In genomic region chr7:143239822-143240221, GRCh38 we compare ENCODE assay signal across 13 cellular contexts. TPM values are rescaled to one million over a fixed set of nuclear protein-coding genes. Genes with fewer than 3 reads are reported as not detected.
DNase-seq lines count a peak whose midpoint lies in the region; ATAC-seq, FAIRE-seq and TF ChIP-seq lines count a peak whose summit lies in the region.
"Had no signal": no experiment of that assay in that cellular context is flagged by ENCODE, and none has a peak within 500 bp of the region (broad histone marks: within the 10 kb centered on the region; RNA-seq: fewer than 3 reads in every experiment).

No MANE protein-coding gene starts in this region.

- H3K27me3 ChIP-seq in astrocyte (ENCODE audit: insufficient read depth, low read length), result peaks cover 2% of the 10 kb centered on the region
- no peaks in the 10 kb centered on the region for H3K27me3 ChIP-seq in lung (ENCODE audit: control insufficient read depth, insufficient read depth)

- peaks cover 23% of the 10 kb centered on the region for H3K4me1 Mint-ChIP-seq in astrocyte (ENCODE audit: low read depth, unreplicated experiment)
- H3K4me1 Mint-ChIP-seq in T-cell, result peaks cover 25 to 31% (median 27%) of the 10 kb centered on the region in 3 donors
- H3K4me1 Mint-ChIP-seq: natural killer cell had no signal

- H3K36me3 ChIP-seq in astrocyte (ENCODE audit: insufficient read depth, low read length) (no peaks in the 10 kb centered on the region), lung (ENCODE audit: control insufficient read depth in 2 of 2, insufficient read depth in 2 of 2, low read length in 2 of 2) (no peaks in the 10 kb centered on the region)

- H3K4me1 ChIP-seq in astrocyte (ENCODE audit: insufficient read depth, low read length) (peaks cover 6% of the 10 kb centered on the region), lung (ENCODE audit: control insufficient read depth in 2 of 2, insufficient read depth in 2 of 2, low read length in 2 of 2) (no peaks in the 10 kb centered on the region)

- POLR2A ChIA-PET in T-cell (lab: Charles Lee), result interaction anchor here in 1 of 2 donors (0.6 to 0.7 kb wide), 2 partner anchors 13 to 455 kb away, joined by 3 to 7 read pairs; no protein-coding TSS in a partner anchor

- H4K20me1 ChIP-seq in astrocyte (ENCODE audit: insufficient read depth, low read length), result no peaks in the 10 kb centered on the region

- no peaks in the 10 kb centered on the region for H3K9me3 ChIP-seq in astrocyte (ENCODE audit: insufficient read depth, low read depth, low read length)
- peaks cover 0 to 5% of the 10 kb centered on the region in 2 donors for H3K9me3 ChIP-seq in lung (ENCODE audit: control insufficient read depth in 2 of 2, insufficient read depth in 1 of 2, low read length in 1 of 2)

- no peak overlapping the region for H3K4me3 ChIP-seq in astrocyte (ENCODE audit: insufficient read depth, low read depth, low read length)
- no peak overlapping the region for H3K4me3 ChIP-seq in lung

- no peaks in the 10 kb centered on the region for H3K27me3 Mint-ChIP-seq in astrocyte (ENCODE audit: low read depth, unreplicated experiment)
- H3K27me3 Mint-ChIP-seq in T-cell, result peaks cover 12 to 14% of the 10 kb centered on the region in 2 donors

- H3K4me3 Mint-ChIP-seq in astrocyte (ENCODE audit: unreplicated experiment) (no peak overlapping the region), T-cell (no peak overlapping the region)
- H3K4me3 Mint-ChIP-seq: activated naive CD8-positive, alpha-beta T cell; natural killer cell had no signal

- DNase-seq in AML-193 (lab: John Stamatoyannopoulos, UW), result peak; percentile 91 to 96
- peak; percentile 74 for DNase-seq in LHCN-M2 (ENCODE audit: low read depth)
- no peak for DNase-seq in astrocyte (ENCODE audit: low read depth)
- no peak for DNase-seq in lung (ENCODE audit: low spot score)
- no peak for DNase-seq in T-cell
- DNase-seq in RCC 7860 (ENCODE audit: low spot score), result no peak
- DNase-seq: GOT3 had no signal

- peak overlapping the region; percentile 50 for H3K9ac ChIP-seq in astrocyte (ENCODE audit: low read length)

- peak overlapping the region; percentile 70 for H3K4me2 ChIP-seq in astrocyte (ENCODE audit: low read length)

- no peak for TF ChIP-seq CTCF in astrocyte (IDR thresholded peaks at IDR 0.05; ENCODE audit: insufficient read depth, low read depth, low read length)
- TF ChIP-seq CTCF in lung (IDR thresholded peaks at IDR 0.05; ENCODE audit: control extremely low read depth, extremely low read depth), result no peak

- H3K27ac ChIP-seq in astrocyte (ENCODE audit: low read depth, low read length) (no peak overlapping the region), lung (ENCODE audit: low read depth in 1 of 2, low read length in 1 of 2) (no peak overlapping the region)
- H3K27ac ChIP-seq: C4-2B had no signal

- ATAC-seq in lung (ENCODE audit: insufficient read depth, low FRiP score), result peak; percentile 37
- ATAC-seq in GM18909 (IDR thresholded peaks at IDR 0.05; ENCODE audit: poor library complexity, unreplicated experiment), result no peak
- no peak for ATAC-seq in HG03432 (IDR thresholded peaks at IDR 0.05; ENCODE audit: unreplicated experiment)
- no peak for ATAC-seq in T-cell (replicated peaks in 1 of 4)

- H3K79me2 ChIP-seq in astrocyte (ENCODE audit: insufficient read depth, low read length), result no peaks in the 10 kb centered on the region

- CTCF ChIA-PET in T-cell (lab: Charles Lee), result interaction anchor here (0.6 to 3.8 kb wide), 77 partner anchors 8 to 1767 kb away, joined by 3 to 98 read pairs (median 6); partner anchors contain the start of genes GSTK1 (in 2 of the 2), CASP2 (in 1 of the 2), DENND11 (in 1 of the 2) and EPHA1 (in 1 of the 2)

- no peak overlapping the region for H2AFZ ChIP-seq in astrocyte (ENCODE audit: low read depth, low read length)

- no peaks in the 10 kb centered on the region for H3K36me3 Mint-ChIP-seq in astrocyte (ENCODE audit: low read depth, unreplicated experiment)
- peaks cover 10% of the 10 kb centered on the region for H3K36me3 Mint-ChIP-seq in T-cell

- FAIRE-seq in astrocyte (lab: Jason Lieb, UNC) (no peak), RCC 7860 (lab: Jason Lieb, UNC) (no peak)

- H3K27ac Mint-ChIP-seq in astrocyte (ENCODE audit: unreplicated experiment), result peak overlapping the region; percentile 97
- no peak overlapping the region for H3K27ac Mint-ChIP-seq in T-cell
- H3K27ac Mint-ChIP-seq: activated naive CD8-positive, alpha-beta T cell; natural killer cell had no signal

- H3K9me3 Mint-ChIP-seq in astrocyte (ENCODE audit: unreplicated experiment) (peaks cover 10% of the 10 kb centered on the region), T-cell (peaks cover 13 to 21% (median 14%) of the 10 kb centered on the region in 3 donors)

RNA-seq across cellular contexts. Expression of gene TAS2R40, which starts 18.0 kb away (rescaled TPM):
- total RNA-seq in LHCN-M2 (2014; rRNA removed), result not detected in 2 replicates
- not detected for polyA plus RNA-seq in LHCN-M2 (2012)
- not detected in 2 replicates for total RNA-seq in astrocyte
- total RNA-seq in lung, result not detected
- under 1 TPM in 1 of 2 donors, not detected in 1; 0.07 TPM for polyA plus RNA-seq in lung
- not detected for total RNA-seq in T-cell
- total RNA-seq: HT1080, natural killer cell had no signal

RNA-seq across cellular contexts. Expression of gene GSTK1, which starts 23.4 kb away (rescaled TPM):
- 233 and 262 TPM in 2 replicates for total RNA-seq in LHCN-M2 (2014; rRNA removed)
- 229 TPM for polyA plus RNA-seq in LHCN-M2 (2012)
- 97.5 and 102 TPM in 2 replicates for total RNA-seq in astrocyte
- total RNA-seq in lung, result 100 to 1,000 TPM; 110 to 130 TPM
- 100 to 1,000 TPM; 119 TPM for polyA plus RNA-seq in lung
- total RNA-seq in T-cell, result 100 to 1,000 TPM; 347 to 524 (median 406) TPM

RNA-seq across cellular contexts. Expression of gene TMEM139, which starts 44.9 kb away (rescaled TPM):
- total RNA-seq in LHCN-M2 (2014; rRNA removed) (not detected in 2 replicates), astrocyte (0.20 TPM in 1 of 2 replicates, not detected in the other), lung (10 to 100 TPM; 12.2 to 26.9 TPM), T-cell (1 to 10 TPM in 3 of 5 donors, under 1 TPM in 1, not detected in 1; 0.66 to 1.6 (median 1.2) TPM)
- polyA plus RNA-seq in LHCN-M2 (2012), result 0.22 TPM
- polyA plus RNA-seq in lung, result 10 to 100 TPM in 1 of 2 donors, 1 to 10 TPM in 1; 8.4 to 31.8 TPM
- total RNA-seq: HT1080, natural killer cell had no signal

RNA-seq across cellular contexts. Expression of gene CASP2, which starts 48.3 kb away (rescaled TPM):
- total RNA-seq in LHCN-M2 (2014; rRNA removed) (20.8 and 21.5 TPM in 2 replicates), astrocyte (32.6 and 38.0 TPM in 2 replicates), lung (10 to 100 TPM; 37.4 to 40.0 TPM), T-cell (10 to 100 TPM; 43.4 to 83.6 (median 73.7) TPM)
- 16.1 TPM for polyA plus RNA-seq in LHCN-M2 (2012)
- polyA plus RNA-seq in lung, result 1 to 10 TPM; 7.7 to 9.3 TPM

RNA-seq across cellular contexts. Expression of gene TAS2R39, which starts 56.6 kb away (rescaled TPM):
- not detected in 2 replicates for total RNA-seq in LHCN-M2 (2014; rRNA removed)
- polyA plus RNA-seq in LHCN-M2 (2012), result not detected
- total RNA-seq in astrocyte, result not detected in 2 replicates
- not detected for total RNA-seq in lung
- polyA plus RNA-seq in lung, result not detected
- total RNA-seq in T-cell, result not detected
- total RNA-seq: HT1080, natural killer cell had no signal

Comparison
In these comparisons a context has a peak if more than half of its experiments do, and no peak if none do; other contexts are left out.
1. DNase-seq: peak in AML-193 (2 of 2) and LHCN-M2 (single experiment); none in astrocyte (single experiment), lung (single experiment), T-cell (0 of 34) and RCC 7860 (single experiment).
2. RNA of gene TMEM139, which starts 44.9 kb away (total RNA-seq): 12.2 to 26.9 TPM in lung; 0.66 to 1.6 TPM in T-cell, 0.20 TPM in astrocyte and not detected in LHCN-M2; every median in the first group is over 4 times any median in the second.